ENCODE assay signal across 16 cellular contexts in the genomic region with DNA sequence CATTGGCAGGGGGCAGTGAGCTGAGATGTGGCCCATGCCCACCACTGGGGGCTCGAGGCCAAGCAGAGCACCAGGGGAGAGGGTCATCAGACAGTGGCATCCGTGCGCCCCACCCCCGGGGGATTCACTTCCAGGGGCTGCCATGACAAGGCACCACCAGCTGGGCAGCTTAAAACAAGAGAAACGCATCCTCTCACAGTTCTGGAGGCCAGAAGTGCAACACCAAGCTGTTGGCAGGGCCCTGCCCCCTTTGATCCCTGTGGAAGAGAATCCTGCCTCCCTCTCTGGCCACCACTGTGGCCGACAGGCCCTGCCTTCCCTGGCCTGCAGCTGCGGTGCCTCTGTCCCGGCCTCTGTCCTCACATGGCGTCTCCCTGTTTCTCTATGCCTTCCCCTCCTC.
DNase-seq lines count a peak whose midpoint lies in the region; ATAC-seq, FAIRE-seq and TF ChIP-seq lines count a peak whose summit lies in the region.
"Had no signal": no experiment of that assay in that cellular context is flagged by ENCODE, and none has a peak within 500 bp of the region (broad histone marks: within the 10 kb centered on the region; RNA-seq: fewer than 3 reads in every experiment).

No MANE protein-coding gene starts in this region.

- H3K4me3 ChIP-seq in A549 (no peak overlapping the region), parathyroid adenoma (ENCODE audit: low read depth, low read length) (no peak overlapping the region), MM.1S (ENCODE audit: low read length) (no peak overlapping the region)
- H3K4me3 ChIP-seq: coronary artery, GM23248, upper lobe of right lung had no signal

- H2AFZ ChIP-seq in parathyroid adenoma, result peak overlapping the region; percentile 58
- H2AFZ ChIP-seq in MM.1S (ENCODE audit: low read length), result no peak overlapping the region
- H2AFZ ChIP-seq: GM23248 had no signal

- DNase-seq in A549 (ENCODE audit: low read depth in 1 of 2, low spot score in 1 of 2), result no peak
- DNase-seq in SHP77 treated with DMSO at 0.1 percent for 48 hours (lab: John Stamatoyannopoulos, UW), result peak; percentile 35
- peak; percentile 3 for DNase-seq in kidney tubule cell (ENCODE audit: low spot score)
- DNase-seq in activated T-cell treated with anti-CD3 and anti-CD28 coated beads, Interleukin-2, amount 50 U/mL, for 24 hours, result no peak
- no peak for DNase-seq in activated CD8-positive, alpha-beta memory T cell treated with anti-CD3 and anti-CD28 coated beads, Interleukin-2, amount 50 U/mL, for 48 hours
- DNase-seq in NCI-H187 treated with DMSO at 0.1 percent for 48 hours (lab: John Stamatoyannopoulos, UW), result no peak
- DNase-seq in MM.1S, result no peak
- DNase-seq: activated CD4-positive, alpha-beta T cell treated with anti-CD3 and anti-CD28 coated beads, Interleukin-2, amount 10 ng/mL, durations not matched to agents 24 days and 14 days; brain microvascular endothelial cell; glutamatergic neuron; GM23248; midbrain; NCI-H1092; upper lobe of right lung had no signal

- H3K79me2 ChIP-seq in parathyroid adenoma (peaks cover 18% of the 10 kb centered on the region), MM.1S (ENCODE audit: low read length) (no peaks in the 10 kb centered on the region)

- TF ChIP-seq EP300 in A549 (IDR thresholded peaks at IDR 0.05), result no peak

- peaks cover 30% of the 10 kb centered on the region for H3K4me1 ChIP-seq in A549
- peaks cover 61% of the 10 kb centered on the region for H3K4me1 ChIP-seq in parathyroid adenoma
- no peaks in the 10 kb centered on the region for H3K4me1 ChIP-seq in MM.1S (ENCODE audit: low read length)

- peak in 1 of 2 experiments; percentile 39; a peak in 3 of 6 replicates for ATAC-seq in A549

- WGBS in A549 (ENCODE audit: missing lambda C conversion rate), result 81% methylated on average over 9 of the region's 9 CpGs

- H3K36me3 Mint-ChIP-seq in activated T-cell treated with anti-CD3 and anti-CD28 coated beads, Interleukin-2, amount 50 U/mL, for 24 hours (ENCODE audit: low read depth), result no peaks in the 10 kb centered on the region

- H3K36me3 ChIP-seq in parathyroid adenoma (ENCODE audit: control insufficient read depth, insufficient read depth, low read length), result no peaks in the 10 kb centered on the region
- no peaks in the 10 kb centered on the region for H3K36me3 ChIP-seq in MM.1S (replicated peaks; ENCODE audit: insufficient read depth, low read length)
- H3K36me3 ChIP-seq: brain microvascular endothelial cell, upper lobe of right lung had no signal

- no peaks in the 10 kb centered on the region for H3K9me3 Mint-ChIP-seq in activated T-cell treated with anti-CD3 and anti-CD28 coated beads, Interleukin-2, amount 50 U/mL, for 24 hours
- H3K9me3 Mint-ChIP-seq: activated CD4-positive, alpha-beta T cell treated with anti-CD3 and anti-CD28 coated beads, Interleukin-2, amount 10 ng/mL, durations not matched to agents 24 days and 14 days had no signal

- no peaks in the 10 kb centered on the region for H3F3A ChIP-seq in MM.1S (ENCODE audit: insufficient read depth, low read length)

- POLR2A ChIA-PET in A549 (lab: Yijun Ruan, JAX), result no interaction called here

- H3K27ac ChIP-seq in A549 (peak overlapping the region; percentile 39; a peak in 5 of 6 replicates), parathyroid adenoma (peak overlapping the region; percentile 84), MM.1S (ENCODE audit: low read length) (no peak overlapping the region)
- H3K27ac ChIP-seq: brain microvascular endothelial cell, GM23248, upper lobe of right lung had no signal

- TF ChIP-seq POLR2A in A549 (IDR thresholded peaks at IDR 0.05; ENCODE audit: low read length), result no peak

- H3K4me3 Mint-ChIP-seq in activated T-cell treated with anti-CD3 and anti-CD28 coated beads, Interleukin-2, amount 50 U/mL, for 24 hours, result no peak overlapping the region
- H3K4me3 Mint-ChIP-seq: activated CD4-positive, alpha-beta T cell treated with anti-CD3 and anti-CD28 coated beads, Interleukin-2, amount 10 ng/mL, durations not matched to agents 24 days and 14 days had no signal

- H3K27me3 ChIP-seq in parathyroid adenoma (ENCODE audit: control insufficient read depth, insufficient read depth, low read length), result no peaks in the 10 kb centered on the region
- no peaks in the 10 kb centered on the region for H3K27me3 ChIP-seq in MM.1S (replicated peaks; ENCODE audit: insufficient read depth, low read length)
- H3K27me3 ChIP-seq: brain microvascular endothelial cell, upper lobe of right lung had no signal

- TF ChIP-seq RAD21 in A549 (conservative IDR thresholded peaks at IDR 0.05 in 1 of 2, IDR thresholded peaks at IDR 0.05 in 1 of 2), result no peak

- H3K9ac ChIP-seq in parathyroid adenoma, result no peak overlapping the region
- no peak overlapping the region for H3K9ac ChIP-seq in MM.1S (ENCODE audit: low read length)
- H3K9ac ChIP-seq: GM23248 had no signal

- no peak overlapping the region for H3K27ac Mint-ChIP-seq in activated T-cell treated with anti-CD3 and anti-CD28 coated beads, Interleukin-2, amount 50 U/mL, for 24 hours
- H3K27ac Mint-ChIP-seq: activated CD4-positive, alpha-beta T cell treated with anti-CD3 and anti-CD28 coated beads, Interleukin-2, amount 10 ng/mL, durations not matched to agents 24 days and 14 days had no signal

- CTCF ChIA-PET in A549 (lab: Yijun Ruan, JAX), result interaction anchor here (0.7 to 2.1 kb wide), 2 partner anchors 17 to 34 kb away, joined by 3 to 6 read pairs; no protein-coding TSS in a partner anchor

- H3K9me2 ChIP-seq in MM.1S (replicated peaks; ENCODE audit: insufficient read depth, low read length), result no peaks in the 10 kb centered on the region

- H3K27me3 Mint-ChIP-seq in activated T-cell treated with anti-CD3 and anti-CD28 coated beads, Interleukin-2, amount 50 U/mL, for 24 hours, result no peaks in the 10 kb centered on the region
- H3K27me3 Mint-ChIP-seq: activated CD4-positive, alpha-beta T cell treated with anti-CD3 and anti-CD28 coated beads, Interleukin-2, amount 10 ng/mL, durations not matched to agents 24 days and 14 days had no signal

- TF ChIP-seq CTCF in A549 (IDR thresholded peaks at IDR 0.05) (no peak), parathyroid adenoma (IDR thresholded peaks at IDR 0.05) (no peak), MM.1S (IDR thresholded peaks at IDR 0.05; ENCODE audit: low read length) (no peak)

- no peak for FAIRE-seq in A549 (lab: Jason Lieb, UNC)

- peaks cover 16% of the 10 kb centered on the region for H3K4me1 Mint-ChIP-seq in activated T-cell treated with anti-CD3 and anti-CD28 coated beads, Interleukin-2, amount 50 U/mL, for 24 hours (ENCODE audit: low read depth)

- H3K4me2 ChIP-seq in A549 (peak overlapping the region; percentile 58; the same call in 2 of the 3 replicates), parathyroid adenoma (ENCODE audit: low read length) (peak overlapping the region; percentile 18), MM.1S (ENCODE audit: low read depth, low read length) (no peak overlapping the region)

- no peaks in the 10 kb centered on the region for H4K20me1 ChIP-seq in MM.1S (ENCODE audit: insufficient read depth, low read length)

- no peaks in the 10 kb centered on the region for H3K9me3 ChIP-seq in A549
- H3K9me3 ChIP-seq in parathyroid adenoma (ENCODE audit: control insufficient read depth, low read length), result no peaks in the 10 kb centered on the region
- no peaks in the 10 kb centered on the region for H3K9me3 ChIP-seq in MM.1S (replicated peaks; ENCODE audit: insufficient read depth, low read length)
- H3K9me3 ChIP-seq: upper lobe of right lung had no signal

TF ChIP-seq in A549, 52 proteins besides CTCF, POLR2A, EP300 and RAD21 (continues in another document):
- TF ChIP-seq, protein P1, sequence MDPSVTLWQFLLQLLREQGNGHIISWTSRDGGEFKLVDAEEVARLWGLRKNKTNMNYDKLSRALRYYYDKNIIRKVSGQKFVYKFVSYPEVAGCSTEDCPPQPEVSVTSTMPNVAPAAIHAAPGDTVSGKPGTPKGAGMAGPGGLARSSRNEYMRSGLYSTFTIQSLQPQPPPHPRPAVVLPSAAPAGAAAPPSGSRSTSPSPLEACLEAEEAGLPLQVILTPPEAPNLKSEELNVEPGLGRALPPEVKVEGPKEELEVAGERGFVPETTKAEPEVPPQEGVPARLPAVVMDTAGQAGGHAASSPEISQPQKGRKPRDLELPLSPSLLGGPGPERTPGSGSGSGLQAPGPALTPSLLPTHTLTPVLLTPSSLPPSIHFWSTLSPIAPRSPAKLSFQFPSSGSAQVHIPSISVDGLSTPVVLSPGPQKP (IDR thresholded peaks at IDR 0.05; ENCODE audit: low read depth, low read length), result no peak
- TF ChIP-seq ZC3H11A (IDR thresholded peaks at IDR 0.05) (no peak), RCOR1 (IDR thresholded peaks at IDR 0.05; ENCODE audit: low read depth, low read length) (no peak), ESRRA (IDR thresholded peaks at IDR 0.05; ENCODE audit: borderline replicate concordance, low read length) (no peak), FOSL2 (IDR thresholded peaks at IDR 0.05) (no peak), FOSL2 (CRISPR knock-in tag; IDR thresholded peaks at IDR 0.05) (no peak), HEYL (CRISPR knock-in tag; IDR thresholded peaks at IDR 0.05) (no peak), KDM1A (IDR thresholded peaks at IDR 0.05; ENCODE audit: low read depth) (no peak)
- TF ChIP-seq, protein P2, sequence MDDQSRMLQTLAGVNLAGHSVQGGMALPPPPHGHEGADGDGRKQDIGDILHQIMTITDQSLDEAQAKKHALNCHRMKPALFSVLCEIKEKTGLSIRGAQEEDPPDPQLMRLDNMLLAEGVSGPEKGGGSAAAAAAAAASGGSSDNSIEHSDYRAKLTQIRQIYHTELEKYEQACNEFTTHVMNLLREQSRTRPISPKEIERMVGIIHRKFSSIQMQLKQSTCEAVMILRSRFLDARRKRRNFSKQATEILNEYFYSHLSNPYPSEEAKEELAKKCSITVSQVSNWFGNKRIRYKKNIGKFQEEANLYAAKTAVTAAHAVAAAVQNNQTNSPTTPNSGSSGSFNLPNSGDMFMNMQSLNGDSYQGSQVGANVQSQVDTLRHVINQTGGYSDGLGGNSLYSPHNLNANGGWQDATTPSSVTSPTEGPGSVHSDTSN (IDR thresholded peaks at IDR 0.05), result no peak
- TF ChIP-seq, protein P3, sequence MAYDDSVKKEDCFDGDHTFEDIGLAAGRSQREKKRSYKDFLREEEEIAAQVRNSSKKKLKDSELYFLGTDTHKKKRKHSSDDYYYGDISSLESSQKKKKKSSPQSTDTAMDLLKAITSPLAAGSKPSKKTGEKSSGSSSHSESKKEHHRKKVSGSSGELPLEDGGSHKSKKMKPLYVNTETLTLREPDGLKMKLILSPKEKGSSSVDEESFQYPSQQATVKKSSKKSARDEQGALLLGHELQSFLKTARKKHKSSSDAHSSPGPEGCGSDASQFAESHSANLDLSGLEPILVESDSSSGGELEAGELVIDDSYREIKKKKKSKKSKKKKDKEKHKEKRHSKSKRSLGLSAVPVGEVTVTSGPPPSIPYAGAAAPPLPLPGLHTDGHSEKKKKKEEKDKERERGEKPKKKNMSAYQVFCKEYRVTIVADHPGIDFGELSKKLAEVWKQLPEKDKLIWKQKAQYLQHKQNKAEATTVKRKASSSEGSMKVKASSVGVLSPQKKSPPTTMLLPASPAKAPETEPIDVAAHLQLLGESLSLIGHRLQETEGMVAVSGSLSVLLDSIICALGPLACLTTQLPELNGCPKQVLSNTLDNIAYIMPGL (CRISPR knock-in tag; IDR thresholded peaks at IDR 0.05; ENCODE audit: borderline replicate concordance), result no peak

Comparison
In these comparisons a context has a peak if more than half of its experiments do, and no peak if none do; other contexts are left out.
1. DNase-seq: peak in SHP77 treated with DMSO at 0.1 percent for 48 hours (single experiment) and kidney tubule cell (single experiment); none in A549 (0 of 2), activated T-cell treated with anti-CD3 and anti-CD28 coated beads, Interleukin-2, amount 50 U/mL, for 24 hours (single experiment), activated CD8-positive, alpha-beta memory T cell treated with anti-CD3 and anti-CD28 coated beads, Interleukin-2, amount 50 U/mL, for 48 hours (single experiment), NCI-H187 treated with DMSO at 0.1 percent for 48 hours (single experiment) and MM.1S (single experiment).